8 cellular contexts compared by ENCODE assay signal in genomic region chr1:166910396-166910994, GRCh38. TPM values are rescaled to one million over a fixed set of nuclear protein-coding genes. Genes with fewer than 3 reads are reported as not detected.
A peak's percentile ranks its signal among the peaks of the same experiment; 100 is the strongest.
DNase-seq lines count a peak whose midpoint lies in the region; ATAC-seq and TF ChIP-seq lines count a peak whose summit lies in the region.

No MANE protein-coding gene starts in this region.

- H3K9me3 ChIP-seq in PC-3 (ENCODE audit: low read length), result no peaks in the 10 kb centered on the region
- H3K9me3 ChIP-seq in neural progenitor cell (ENCODE audit: low read depth), result peaks cover 17% of the 10 kb centered on the region
- H3K9me3 ChIP-seq in thyroid gland, result no peaks in the 10 kb centered on the region

- TF ChIP-seq POLR2A in thyroid gland (IDR thresholded peaks at IDR 0.05), result no peak

- H3K9me3 Mint-ChIP-seq in neural progenitor cell, result peaks cover 21% of the 10 kb centered on the region

- POLR2A ChIA-PET in PC-3 (lab: Charles Lee; ENCODE audit: unreplicated experiment), result interaction anchor here (0.6 kb wide), 3 partner anchors 152 to 1316 kb away, joined by 3 to 10 read pairs (median 5); partner anchors contain the start of gene SFT2D2

- peaks cover 59% of the 10 kb centered on the region for H3K36me3 Mint-ChIP-seq in neural progenitor cell

- H3F3A ChIP-seq in PC-3 (ENCODE audit: low read length, unreplicated experiment) (peaks cover 7% of the 10 kb centered on the region), neural progenitor cell (ENCODE audit: low read depth) (no peaks in the 10 kb centered on the region)

- DNase-seq in Daoy (ENCODE audit: low read depth) (peak; percentile 94), PC-3 (peak; percentile 97), activated T-cell treated with anti-CD3 and anti-CD28 coated beads for 48 hours (ENCODE audit: low read depth) (peak; percentile 63), fibroblast of gingiva (ENCODE audit: low read depth) (peak; percentile 41), neural progenitor cell (ENCODE audit: low spot score) (peak; percentile 84), thyroid gland (peak; percentile 80 to 82)

- peak; percentile 90 for ATAC-seq in GM21786 (IDR thresholded peaks at IDR 0.05; ENCODE audit: unreplicated experiment)
- peak; percentile 93 for ATAC-seq in PC-3

- H3K36me3 ChIP-seq in KMS-11 (ENCODE audit: insufficient read depth), result no peaks in the 10 kb centered on the region
- no peaks in the 10 kb centered on the region for H3K36me3 ChIP-seq in PC-3 (ENCODE audit: low read depth, low read length)
- H3K36me3 ChIP-seq in neural progenitor cell, result peaks cover 12% of the 10 kb centered on the region
- H3K36me3 ChIP-seq in thyroid gland, result no peaks in the 10 kb centered on the region

- H3K4me1 ChIP-seq in KMS-11 (ENCODE audit: low read depth, poor library complexity, severe bottlenecking) (peaks cover 26% of the 10 kb centered on the region), PC-3 (ENCODE audit: insufficient read depth, low read length) (peaks cover 21% of the 10 kb centered on the region), neural progenitor cell (peaks cover 6% of the 10 kb centered on the region), thyroid gland (no peaks in the 10 kb centered on the region)

- H3K4me1 Mint-ChIP-seq in neural progenitor cell, result peaks cover 2% of the 10 kb centered on the region

- H3K27me3 Mint-ChIP-seq in neural progenitor cell (ENCODE audit: insufficient read depth, low read depth), result peaks cover 4% of the 10 kb centered on the region

- H3K27me3 ChIP-seq in KMS-11 (ENCODE audit: insufficient read depth, low read depth) (no peaks in the 10 kb centered on the region), PC-3 (ENCODE audit: low read length) (no peaks in the 10 kb centered on the region), neural progenitor cell (no peaks in the 10 kb centered on the region), thyroid gland (no peaks in the 10 kb centered on the region)

- H3K79me2 ChIP-seq in KMS-11 (ENCODE audit: insufficient read depth, low read depth) (no peaks in the 10 kb centered on the region), PC-3 (ENCODE audit: low read length) (no peaks in the 10 kb centered on the region), neural progenitor cell (ENCODE audit: low read depth) (no peaks in the 10 kb centered on the region)

- H3K4me3 ChIP-seq in KMS-11 (IDR thresholded peaks at IDR 0.05; ENCODE audit: insufficient read depth, low read depth, low read length) (no peak overlapping the region), PC-3 (ENCODE audit: low read length) (no peak overlapping the region), neural progenitor cell (no peak overlapping the region), thyroid gland (replicated peaks in 1 of 3) (no peak overlapping the region)

- H3K4me3 Mint-ChIP-seq in neural progenitor cell, result no peak overlapping the region

- no peaks in the 10 kb centered on the region for H3K9me2 ChIP-seq in PC-3 (replicated peaks; ENCODE audit: low read length)

- intact Hi-C loops in PC-3 (cut with micrococcal nuclease) (loop anchor here (1.0 to 10.0 kb wide), 4 partner anchors 34 to 312 kb away; partner anchors contain the start of genes POU2F1 and TADA1), thyroid gland (cut with DNase I) (no loop called here)

- H3K4me2 ChIP-seq in KMS-11 (0 out of 2 replicates have a peak overlapping the region, but pooled peaks have one; percentile 0), PC-3 (ENCODE audit: low read length) (no peak overlapping the region), neural progenitor cell (no peak overlapping the region)

- H2AFZ ChIP-seq in KMS-11 (ENCODE audit: low read depth), result peak overlapping the region; percentile 13
- no peak overlapping the region for H2AFZ ChIP-seq in PC-3 (ENCODE audit: low read length)
- no peak overlapping the region for H2AFZ ChIP-seq in neural progenitor cell (replicated peaks)

- CTCF ChIA-PET in PC-3 (lab: Charles Lee), result interaction anchor here (0.6 to 3.3 kb wide), 11 partner anchors 16 to 1748 kb away, joined by 3 to 117 read pairs (median 3); partner anchors contain the start of genes POU2F1 and TADA1

- BruUV-seq in PC-3 (replicated peaks; lab: Mats Ljungman, UMichigan), result no TSS peak

- TF ChIP-seq CTCF in KMS-11 (conservative IDR thresholded peaks at IDR 0.05; ENCODE audit: low read depth, low read length), result peak; percentile 98
- TF ChIP-seq CTCF in PC-3 (conservative IDR thresholded peaks at IDR 0.05; ENCODE audit: low read depth, low read length), result peak; percentile 93
- TF ChIP-seq CTCF in neural progenitor cell (IDR thresholded peaks at IDR 0.05), result peak; percentile 93
- TF ChIP-seq CTCF in thyroid gland (IDR thresholded peaks at IDR 0.05), result peak in 5 of 6 experiments; percentile 28 to 79 (median 68)

- H4K20me1 ChIP-seq in KMS-11 (ENCODE audit: insufficient read depth) (no peaks in the 10 kb centered on the region), PC-3 (ENCODE audit: low read length) (no peaks in the 10 kb centered on the region), neural progenitor cell (ENCODE audit: low read depth) (no peaks in the 10 kb centered on the region)

- 0 to 3% methylated on average over 1 of the region's 1 CpG for WGBS in thyroid gland, 2 donors

- H3K27ac ChIP-seq in KMS-11 (peak overlapping the region; percentile 2; the same call in 1 of the 2 replicates), PC-3 (ENCODE audit: low read length) (no peak overlapping the region), neural progenitor cell (no peak overlapping the region), thyroid gland (no peak overlapping the region)

- no peak overlapping the region for H3K27ac Mint-ChIP-seq in neural progenitor cell

- H3K9ac ChIP-seq in KMS-11 (peak overlapping the region; percentile 0; the same call in 1 of the 2 replicates), PC-3 (ENCODE audit: low read length) (no peak overlapping the region), neural progenitor cell (no peak overlapping the region)

RNA-seq across cellular contexts. Expression of gene TADA1, which starts 34.4 kb away (rescaled TPM):
- total RNA-seq in Daoy (2014; rRNA removed; shearing (Covaris generic)), result 15.3 and 19.8 TPM in 2 replicates
- total RNA-seq in PC-3 (2014; rRNA removed) (12.4 and 15.3 TPM in 2 replicates), neural progenitor cell (ENCODE audit: low replicate concordance) (38.3 and 54.4 TPM in 2 replicates), thyroid gland (10 to 100 TPM; 14.6 to 17.3 (median 16.1) TPM)

Comparison
In these comparisons a context has a peak if more than half of its experiments do, and no peak if none do; other contexts are left out.
1. DNase-seq: peak in every context shown above with its lines; median percentile 97 in PC-3; 94 in Daoy; 84 in neural progenitor cell; 81 in thyroid gland; 63 in activated T-cell treated with anti-CD3 and anti-CD28 coated beads for 48 hours; 41 in fibroblast of gingiva.